In the genomic region with DNA sequence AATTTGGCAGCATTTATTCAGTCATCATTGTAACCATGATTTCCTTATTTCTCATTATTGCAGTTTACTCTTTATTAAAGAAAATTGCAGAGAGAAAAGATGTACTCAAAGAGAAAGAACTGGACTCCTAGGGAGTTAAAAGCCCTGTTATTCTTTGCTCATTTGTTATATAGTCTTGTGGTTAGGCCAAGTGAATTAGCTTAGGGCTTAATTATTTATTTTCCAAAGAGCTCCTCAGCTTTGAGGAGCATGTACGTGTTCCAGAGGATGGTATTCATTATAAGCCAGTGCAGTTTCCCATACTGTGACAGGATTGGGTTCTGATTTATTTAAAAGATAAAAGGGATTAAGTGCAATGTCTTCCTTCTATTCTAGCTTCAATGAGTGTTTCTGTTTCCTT, we compare ENCODE assay signal across 21 cellular contexts.
"Had no signal": no experiment of that assay in that cellular context is flagged by ENCODE, and none has a peak within 500 bp of the region (broad histone marks: within the 10 kb centered on the region; RNA-seq: fewer than 3 reads in every experiment).

No MANE protein-coding gene starts in this region.

- DNase-seq: activated CD4-positive, alpha-beta T cell treated with anti-CD3 and anti-CD28 coated beads, Interleukin-2, amount 10 ng/mL, durations not matched to agents 7 days and 5 days; activated CD8-positive, alpha-beta memory T cell treated with anti-CD3 and anti-CD28 coated beads, Interleukin-2, amount 50 U/mL, for 48 hours; activated gamma-delta T cell treated with Interleukin-2 at 50 U/mL for 16 hours; activated T-cell treated with anti-CD3 and anti-CD28 coated beads, Interleukin-2, amount 50 U/mL, for 72 hours; amygdala; brain microvascular endothelial cell; cerebellar nuclear complex; effector CD8-positive, alpha-beta T cell; esophagus squamous epithelium; foreskin melanocyte; head of caudate nucleus; immature natural killer cell; nephron progenitor cell; occipital lobe; right lobe of liver; stimulated activated CD4-positive, alpha-beta T cell treated with anti-CD3 and anti-CD28 coated beads, Interleukin-12 subunit alpha, Interleukin-12 subunit beta, amount 100 ng/mL, for 4 hours; stimulated activated CD4-positive, alpha-beta T cell treated with anti-CD3 and anti-CD28 coated beads, Interleukin-2, amount 100 ng/mL, for 24 hours; thyroid gland had no signal

- H3K27me3 Mint-ChIP-seq: activated CD4-positive, alpha-beta T cell treated with anti-CD3 and anti-CD28 coated beads, Interleukin-2, amount 10 ng/mL, durations not matched to agents 7 days and 5 days; activated naive CD8-positive, alpha-beta T cell had no signal

- FAIRE-seq: endothelial cell of umbilical vein, urothelium cell line had no signal

- ATAC-seq: activated T-cell treated with anti-CD3 and anti-CD28 coated beads, Interleukin-2, amount 50 U/mL, for 72 hours; right lobe of liver had no signal

- H3K4me1 Mint-ChIP-seq: nephron progenitor cell had no signal

- H3K36me3 ChIP-seq: brain microvascular endothelial cell had no signal

- H3K27me3 ChIP-seq: brain microvascular endothelial cell, esophagus squamous epithelium, right lobe of liver, thyroid gland had no signal

- H3K27ac ChIP-seq: brain microvascular endothelial cell, esophagus squamous epithelium, right lobe of liver, thyroid gland had no signal

- H3K27ac Mint-ChIP-seq: activated CD4-positive, alpha-beta T cell treated with anti-CD3 and anti-CD28 coated beads, Interleukin-2, amount 10 ng/mL, durations not matched to agents 7 days and 5 days; activated naive CD8-positive, alpha-beta T cell; activated T-cell treated with anti-CD3 and anti-CD28 coated beads, Interleukin-2, amount 50 U/mL, for 72 hours; immature natural killer cell; nephron progenitor cell had no signal

- H3K4me3 Mint-ChIP-seq: activated CD4-positive, alpha-beta T cell treated with anti-CD3 and anti-CD28 coated beads, Interleukin-2, amount 10 ng/mL, durations not matched to agents 7 days and 5 days; activated naive CD8-positive, alpha-beta T cell; activated T-cell treated with anti-CD3 and anti-CD28 coated beads, Interleukin-2, amount 50 U/mL, for 72 hours; immature natural killer cell; nephron progenitor cell had no signal

- H3K9me3 ChIP-seq: esophagus squamous epithelium, right lobe of liver, thyroid gland had no signal

- H3K9me3 Mint-ChIP-seq: activated CD4-positive, alpha-beta T cell treated with anti-CD3 and anti-CD28 coated beads, Interleukin-2, amount 10 ng/mL, durations not matched to agents 7 days and 5 days; activated T-cell treated with anti-CD3 and anti-CD28 coated beads, Interleukin-2, amount 50 U/mL, for 72 hours; immature natural killer cell; nephron progenitor cell had no signal

- H3K4me1 ChIP-seq: esophagus squamous epithelium, thyroid gland had no signal

- H3K4me3 ChIP-seq: esophagus squamous epithelium, right lobe of liver, thyroid gland had no signal
